In the genomic region with DNA sequence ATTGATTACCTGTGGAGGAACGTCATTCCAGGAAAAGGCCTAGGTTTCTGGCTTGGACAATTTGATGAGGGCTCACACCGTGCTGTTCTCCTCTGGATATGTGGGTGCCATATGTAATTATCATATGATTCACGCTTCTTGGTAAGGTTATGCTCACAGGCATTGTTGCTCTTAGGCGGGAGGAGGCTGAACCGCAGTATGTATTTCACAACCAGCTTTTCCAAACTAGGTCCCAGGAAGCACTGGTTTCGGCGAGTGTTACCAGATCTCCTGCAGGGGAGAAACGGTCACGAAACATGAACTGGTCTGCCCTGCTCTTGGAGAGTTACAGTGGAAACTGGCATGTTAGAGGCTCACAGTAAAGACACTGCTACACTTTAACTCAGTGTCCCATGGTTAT, we compare ENCODE assay signal across 8 cellular contexts. TPM values are rescaled to one million over a fixed set of nuclear protein-coding genes. Genes with fewer than 3 reads are reported as not detected.
DNase-seq lines count a peak whose midpoint lies in the region; ATAC-seq lines count a peak whose summit lies in the region.

No MANE protein-coding gene starts in this region.

- H3K4me1 ChIP-seq in ES-I3 (ENCODE audit: insufficient read depth, low read length) (0 out of 2 replicates have a peak, but pooled peaks cover 4% of the 10 kb centered on the region), rectal smooth muscle tissue (ENCODE audit: control insufficient read depth, insufficient read depth, low read length) (no peaks in the 10 kb centered on the region)

- no peaks in the 10 kb centered on the region for H3K27me3 ChIP-seq in rectal smooth muscle tissue (ENCODE audit: control insufficient read depth, insufficient read depth, low read length)

- H3K9me3 ChIP-seq in ES-I3 (ENCODE audit: control insufficient read depth, insufficient read depth, low read length): no peaks in the 10 kb centered on the region

- H3K27ac ChIP-seq in rectal smooth muscle tissue (ENCODE audit: low read depth, low read length): peak overlapping the region; percentile 38

- ATAC-seq in HG03159 (IDR thresholded peaks at IDR 0.05; ENCODE audit: unreplicated experiment): no peak
- no peak for ATAC-seq in HG02852 (IDR thresholded peaks at IDR 0.05; ENCODE audit: unreplicated experiment)

- DNase-seq in SK-MEL-5 (ENCODE audit: low read depth, low spot score) (peak; percentile 28), fibroblast of peridontal ligament (ENCODE audit: extremely low read depth) (peak; percentile 75), NCI-H1417 (lab: John Stamatoyannopoulos, UW) (no peak)
- DNase-seq in effector CD8-positive, alpha-beta T cell (lab: John Stamatoyannopoulos, UW): no peak

- in situ Hi-C loops in SK-MEL-5 (cut with HindIII; ENCODE audit: low pct_unique_long_range_greater_than_20kb, low sequenced_read_pairs): no loop called here

- H3K36me3 ChIP-seq in ES-I3 (ENCODE audit: insufficient read depth, low read length): no peaks in the 10 kb centered on the region
- H3K36me3 ChIP-seq in rectal smooth muscle tissue (ENCODE audit: control insufficient read depth, insufficient read depth, low read length): no peaks in the 10 kb centered on the region

- H3K4me3 ChIP-seq in rectal smooth muscle tissue (ENCODE audit: low read length): peak overlapping the region; percentile 61

- H3K9ac ChIP-seq in ES-I3 (ENCODE audit: low read depth, low read length): peak overlapping the region; percentile 48; the same call in 1 of the 2 replicates
- no peak overlapping the region for H3K9ac ChIP-seq in rectal smooth muscle tissue (ENCODE audit: low read length)

RNA-seq across cellular contexts. Expression of gene FAM50B, which starts 0.8 kb away (rescaled TPM):
- total RNA-seq in SK-MEL-5 (2014; rRNA removed; shearing (Covaris generic)): 14.4 and 16.7 TPM in 2 replicates
- 31.1 and 34.6 TPM in 2 replicates for polyA plus RNA-seq in SK-MEL-5 (2015; cell fraction: cytosol; rRNA removed)
- polyA plus RNA-seq in SK-MEL-5 (2015; cell fraction: nucleus; rRNA removed): 3.4 and 7.0 TPM in 2 replicates

Comparison
In these comparisons a context has a peak if more than half of its experiments do, and no peak if none do; other contexts are left out.
1. DNase-seq: peak in SK-MEL-5 (single experiment) and fibroblast of peridontal ligament (single experiment); none in NCI-H1417 (0 of 3) and effector CD8-positive, alpha-beta T cell (single experiment).